ENCODE assay signal across 8 cellular contexts in the genomic region with DNA sequence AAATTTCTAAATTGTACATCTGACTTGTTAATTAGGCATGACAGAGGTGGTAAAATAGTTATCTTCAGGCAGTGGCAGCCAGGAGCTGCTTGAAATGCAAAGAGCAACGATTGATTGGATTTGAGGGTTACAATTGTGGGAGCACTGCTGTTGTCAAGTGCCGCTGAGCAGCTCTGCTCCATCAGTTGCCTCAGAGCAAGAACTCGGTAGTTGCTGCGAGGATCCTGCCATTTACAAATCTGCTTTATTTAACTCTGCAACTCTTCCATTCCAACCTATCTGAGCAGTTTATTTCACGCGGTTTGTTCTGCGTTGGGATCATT. TPM values are rescaled to one million over a fixed set of nuclear protein-coding genes. Genes with fewer than 3 reads are reported as not detected.
A peak's percentile ranks its signal among the peaks of the same experiment; 100 is the strongest.
DNase-seq lines count a peak whose midpoint lies in the region; ATAC-seq and TF ChIP-seq lines count a peak whose summit lies in the region.

No MANE protein-coding gene starts in this region.

- H3K4me1 Mint-ChIP-seq in activated T-cell treated with anti-CD3 and anti-CD28 coated beads, Interleukin-2, amount 50 U/mL, for 4 hours (ENCODE audit: low read depth) = peaks cover 10% of the 10 kb centered on the region

- H3K9me3 ChIP-seq in iPS-15b (ENCODE audit: control insufficient read depth, insufficient read depth, low read length) = no peaks in the 10 kb centered on the region
- no peaks in the 10 kb centered on the region for H3K9me3 ChIP-seq in thoracic aorta

- TF ChIP-seq CTCF in VCaP (conservative IDR thresholded peaks at IDR 0.05) = no peak
- TF ChIP-seq CTCF in thoracic aorta (IDR thresholded peaks at IDR 0.05) = no peak

- H3K36me3 Mint-ChIP-seq in activated T-cell treated with anti-CD3 and anti-CD28 coated beads, Interleukin-2, amount 50 U/mL, for 4 hours (ENCODE audit: insufficient read depth) = no peaks in the 10 kb centered on the region

- peaks cover 81% of the 10 kb centered on the region for H3K4me1 ChIP-seq in iPS-15b (ENCODE audit: control insufficient read depth, insufficient read depth, low read length)
- peaks cover 0 to 2% of the 10 kb centered on the region in 2 donors for H3K4me1 ChIP-seq in thoracic aorta (ENCODE audit: control insufficient read depth in 1 of 2, low read depth in 2 of 2)

- H3K4me3 Mint-ChIP-seq in activated T-cell treated with anti-CD3 and anti-CD28 coated beads, Interleukin-2, amount 50 U/mL, for 4 hours = peak overlapping the region; percentile 5

- no peak for DNase-seq in activated T-cell treated with anti-CD3 and anti-CD28 coated beads, Interleukin-2, amount 50 U/mL, for 4 hours
- no peak for DNase-seq in activated T-cell treated with anti-CD3 and anti-CD28 coated beads, Interleukin-2, amount 50 U/mL, for 48 hours
- no peak for DNase-seq in thoracic aorta (ENCODE audit: low spot score)
- DNase-seq in NCI-H1048 (lab: John Stamatoyannopoulos, UW) = no peak
- DNase-seq in KG1 (lab: John Stamatoyannopoulos, UW) = no peak
- DNase-seq in H7 = no peak

- H3K27me3 ChIP-seq in iPS-15b (ENCODE audit: control insufficient read depth, insufficient read depth, low read length) = no peaks in the 10 kb centered on the region
- H3K27me3 ChIP-seq in thoracic aorta (replicated peaks; ENCODE audit: insufficient read depth) = no peaks in the 10 kb centered on the region
- H3K27me3 ChIP-seq in H7 (ENCODE audit: control insufficient read depth, insufficient read depth, low read length) = no peaks in the 10 kb centered on the region

- no peaks in the 10 kb centered on the region for H3K9me3 Mint-ChIP-seq in activated T-cell treated with anti-CD3 and anti-CD28 coated beads, Interleukin-2, amount 50 U/mL, for 4 hours

- no peaks in the 10 kb centered on the region for H3K27me3 Mint-ChIP-seq in activated T-cell treated with anti-CD3 and anti-CD28 coated beads, Interleukin-2, amount 50 U/mL, for 4 hours (ENCODE audit: low read depth)

- H3K27ac ChIP-seq in VCaP (peak overlapping the region; percentile 41), thoracic aorta (no peak overlapping the region)

- ATAC-seq in activated T-cell treated with anti-CD3 and anti-CD28 coated beads, Interleukin-2, amount 50 U/mL, for 4 hours = no peak
- ATAC-seq in thoracic aorta (ENCODE audit: insufficient number of reproducible peaks, low FRiP score, low read depth) = no peak

- H3K36me3 ChIP-seq in iPS-15b (ENCODE audit: control insufficient read depth, insufficient read depth, low read length) (no peaks in the 10 kb centered on the region), thoracic aorta (no peaks in the 10 kb centered on the region), H7 (replicated peaks; ENCODE audit: control insufficient read depth, insufficient read depth, low read length) (no peaks in the 10 kb centered on the region)

- H3K4me3 ChIP-seq in iPS-15b (ENCODE audit: low read depth, low read length) (peak overlapping the region; percentile 31), thoracic aorta (peak overlapping the region; percentile 57), H7 (ENCODE audit: insufficient read depth, low read depth, low read length) (no peak overlapping the region)

- H3K9ac ChIP-seq in iPS-15b (ENCODE audit: low read depth, low read length) = no peak overlapping the region

RNA-seq across cellular contexts. Expression of a gene that starts 12.6 kb away (rescaled TPM):
- 10 to 100 TPM; 13.0 to 24.4 (median 16.7) TPM for total RNA-seq in activated T-cell treated with anti-CD3 and anti-CD28 coated beads, Interleukin-2, amount 50 U/mL, for 4 hours
- 10 to 100 TPM; 23.9 to 34.8 TPM for total RNA-seq in thoracic aorta
- 46.9 and 69.8 TPM in 2 replicates for total RNA-seq in H7 (2014; rRNA removed; shearing (Covaris generic))

RNA-seq across cellular contexts. Expression of a gene that starts 52.8 kb away (rescaled TPM):
- total RNA-seq in activated T-cell treated with anti-CD3 and anti-CD28 coated beads, Interleukin-2, amount 50 U/mL, for 4 hours = 100 to 1,000 TPM in 2 of 3 donors, 10 to 100 TPM in 1; 89.8 to 108 (median 107) TPM
- total RNA-seq in thoracic aorta = 10 to 100 TPM; 73.4 to 81.5 TPM
- 114 and 137 TPM in 2 replicates for total RNA-seq in H7 (2014; rRNA removed; shearing (Covaris generic))
